ENCODE assay signal across 2 cellular contexts in genomic region chr10:97095701-97096300, GRCh38.
TF ChIP-seq lines count a peak whose summit lies in the region.

No MANE protein-coding gene starts in this region.

TF ChIP-seq in SK-N-SH, 30 proteins besides CTCF, POLR2A, EP300 and RAD21 (continued from another document):
- TF ChIP-seq IRF3 (IDR thresholded peaks at IDR 0.05; ENCODE audit: low read depth, low read length): no peak

TF ChIP-seq in SK-N-SH treated with all-trans-retinoic acid at 6 μM for 48 hours, 23 proteins besides CTCF, POLR2A, EP300 and RAD21 (continued from another document):
- no peak for TF ChIP-seq TSHZ2 (CRISPR knock-in tag; IDR thresholded peaks at IDR 0.05)
- no peak for TF ChIP-seq PPARA (CRISPR knock-in tag; IDR thresholded peaks at IDR 0.05; ENCODE audit: borderline replicate concordance)
- TF ChIP-seq ESRRG (CRISPR knock-in tag; IDR thresholded peaks at IDR 0.05): no peak
- TF ChIP-seq SNAI2 (CRISPR knock-in tag; IDR thresholded peaks at IDR 0.05): no peak
- TF ChIP-seq CSDC2 (CRISPR knock-in tag; IDR thresholded peaks at IDR 0.05): no peak
- no peak for TF ChIP-seq TOX (CRISPR knock-in tag; IDR thresholded peaks at IDR 0.05; ENCODE audit: borderline replicate concordance)
- TF ChIP-seq OSR1 (CRISPR knock-in tag; IDR thresholded peaks at IDR 0.05): no peak
- TF ChIP-seq BACH2 (CRISPR knock-in tag; IDR thresholded peaks at IDR 0.05; ENCODE audit: borderline replicate concordance): no peak
